ENCODE assay signal across 14 cellular contexts in the genomic region with DNA sequence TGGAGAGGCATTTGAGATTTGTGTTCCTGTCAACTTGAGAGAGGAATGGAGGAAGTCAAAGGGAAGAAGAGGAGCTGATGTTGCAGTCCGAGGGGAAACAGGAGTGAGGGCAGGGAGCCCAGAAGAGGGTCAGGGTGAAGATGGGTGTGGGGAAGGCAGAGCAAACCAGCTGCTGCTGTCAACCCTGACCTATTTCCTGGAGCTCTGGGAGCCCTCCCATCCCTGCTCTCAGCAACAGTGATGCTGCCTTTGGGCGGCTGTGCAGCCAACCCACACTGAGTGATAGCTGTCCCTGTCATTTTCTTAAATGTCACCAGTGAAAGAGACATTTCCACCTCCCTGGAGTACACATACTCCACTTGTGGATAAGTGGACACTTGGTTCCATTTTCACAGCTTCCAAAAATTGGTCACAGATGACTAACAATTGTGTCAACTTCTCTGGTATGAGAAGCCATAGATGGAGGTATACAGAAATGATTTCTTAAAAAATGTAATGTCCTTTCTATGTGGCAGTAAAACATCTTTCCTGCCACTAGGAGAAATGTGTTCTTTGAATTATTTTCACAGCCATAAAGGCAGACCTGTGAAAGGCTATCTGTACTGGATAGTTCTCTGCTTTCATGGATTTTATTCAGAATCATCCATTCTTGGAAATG.
DNase-seq lines count a peak whose midpoint lies in the region; ATAC-seq and TF ChIP-seq lines count a peak whose summit lies in the region.
"Had no signal": no experiment of that assay in that cellular context is flagged by ENCODE, and none has a peak within 500 bp of the region (broad histone marks: within the 10 kb centered on the region; RNA-seq: fewer than 3 reads in every experiment).

No MANE protein-coding gene starts in this region.

- BruUV-seq in PC-3 (replicated peaks; lab: Mats Ljungman, UMichigan), result no TSS peak

- no peak overlapping the region for H3K4me3 ChIP-seq in PC-3 (ENCODE audit: low read length)
- H3K4me3 ChIP-seq: esophagus squamous epithelium, tibial nerve had no signal

- no peaks in the 10 kb centered on the region for H3K79me2 ChIP-seq in PC-3 (ENCODE audit: low read length)

- no peaks in the 10 kb centered on the region for H3F3A ChIP-seq in PC-3 (ENCODE audit: low read length, unreplicated experiment)

- ATAC-seq in PC-3 (peak; percentile 82), Right ventricle myocardium superior (ENCODE audit: poor library complexity) (peak; percentile 93), omental fat pad (ENCODE audit: low FRiP score) (peak; percentile 35), GM18909 (IDR thresholded peaks at IDR 0.05; ENCODE audit: poor library complexity, unreplicated experiment) (no peak)
- ATAC-seq: Panc1 had no signal

- H2AFZ ChIP-seq in PC-3 (ENCODE audit: low read length), result no peak overlapping the region

- peak overlapping the region; percentile 29 for H3K4me2 ChIP-seq in PC-3 (ENCODE audit: low read length)

- DNase-seq in AG20443 (ENCODE audit: low spot score), result peak; percentile 31
- peak; percentile 81 for DNase-seq in PC-3
- DNase-seq in Right ventricle myocardium superior, result peak; percentile 76
- no peak for DNase-seq in omental fat pad (ENCODE audit: low spot score)
- no peak for DNase-seq in NCI-H1436 treated with DMSO at 0.1 percent for 48 hours (lab: John Stamatoyannopoulos, UW)
- DNase-seq in DMS 273 treated with DMSO at 0.1 percent for 48 hours (lab: John Stamatoyannopoulos, UW), result no peak
- DNase-seq in NOMO-1 treated with dmso at 0.1 percent for 144 hours (lab: John Stamatoyannopoulos, UW; ENCODE audit: unreplicated experiment), result no peak
- DNase-seq: activated CD8-positive, alpha-beta memory T cell treated with anti-CD3 and anti-CD28 coated beads, Interleukin-2, amount 50 U/mL, for 4 hours; AML-193; caudate nucleus; esophagus squamous epithelium had no signal

- POLR2A ChIA-PET in PC-3 (lab: Charles Lee; ENCODE audit: unreplicated experiment), result no interaction called here

- H3K9ac ChIP-seq in PC-3 (ENCODE audit: low read length), result no peak overlapping the region

- no peaks in the 10 kb centered on the region for H3K9me2 ChIP-seq in PC-3 (replicated peaks; ENCODE audit: low read length)

- intact Hi-C loops in PC-3 (cut with micrococcal nuclease) (no loop called here), Right ventricle myocardium superior (cut with DNase I) (no loop called here)

- TF ChIP-seq CTCF in PC-3 (conservative IDR thresholded peaks at IDR 0.05; ENCODE audit: low read depth, low read length) (peak; percentile 34; the same call in 1 of the 2 replicates), omental fat pad (IDR thresholded peaks at IDR 0.05) (no peak)

- peaks cover 23% of the 10 kb centered on the region for H3K4me1 ChIP-seq in PC-3 (ENCODE audit: insufficient read depth, low read length)

- H3K9me3 ChIP-seq in PC-3 (ENCODE audit: low read length), result no peaks in the 10 kb centered on the region
- H3K9me3 ChIP-seq: esophagus squamous epithelium, tibial nerve had no signal

- H4K20me1 ChIP-seq in PC-3 (ENCODE audit: low read length), result no peaks in the 10 kb centered on the region

- no peaks in the 10 kb centered on the region for H3K27me3 ChIP-seq in PC-3 (ENCODE audit: low read length)
- H3K27me3 ChIP-seq: esophagus squamous epithelium, tibial nerve had no signal

- H3K27ac ChIP-seq in PC-3 (ENCODE audit: low read length), result peak overlapping the region; percentile 15; the same call in 1 of the 2 replicates

- CTCF ChIA-PET in PC-3 (lab: Charles Lee), result interaction anchor here (0.5 kb wide), 1 partner anchor 24 kb away, joined by 3 read pairs; no protein-coding TSS in a partner anchor

- H3K36me3 ChIP-seq in PC-3 (ENCODE audit: low read depth, low read length), result no peaks in the 10 kb centered on the region
- H3K36me3 ChIP-seq: esophagus squamous epithelium, tibial nerve had no signal

Comparison
In these comparisons a context has a peak if more than half of its experiments do, and no peak if none do; other contexts are left out.
1. DNase-seq: peak in AG20443 (single experiment), PC-3 (single experiment) and Right ventricle myocardium superior (single experiment); none in omental fat pad (single experiment), NCI-H1436 treated with DMSO at 0.1 percent for 48 hours (single experiment), DMS 273 treated with DMSO at 0.1 percent for 48 hours (single experiment) and NOMO-1 treated with dmso at 0.1 percent for 144 hours (single experiment).